Comparison of ENCODE assay signal across 2 cellular contexts in the genomic region with DNA sequence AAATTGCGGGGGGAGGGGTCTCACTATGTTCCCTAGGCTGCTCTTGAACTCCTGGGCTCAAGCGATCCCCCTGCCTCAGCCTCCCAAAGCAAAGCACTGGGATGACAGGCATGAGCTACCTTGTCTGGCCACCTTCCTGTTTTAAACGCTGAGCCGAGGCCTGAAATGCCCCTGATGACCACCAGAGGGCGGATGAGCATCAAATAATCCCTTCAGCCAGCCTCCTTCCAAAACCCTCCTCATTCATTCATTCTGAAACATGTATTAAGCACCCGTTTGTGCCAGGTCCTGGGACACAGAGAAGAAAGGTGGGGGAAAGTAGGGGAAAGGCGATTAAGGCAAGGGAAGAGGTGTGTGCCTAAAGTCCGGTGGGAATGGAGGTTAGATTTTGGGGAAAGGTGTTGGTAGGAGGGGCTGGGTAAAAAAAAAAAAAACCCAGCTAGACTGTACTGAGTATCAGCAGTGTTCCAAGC.
TF ChIP-seq lines count a peak whose summit lies in the region.

No MANE protein-coding gene starts in this region.

TF ChIP-seq in HEK293, 187 proteins besides CTCF, POLR2A, EP300 and RAD21 (continued from another document and continues in another):
- TF ChIP-seq ZNF19 (tag by site-specific recombination; IDR thresholded peaks at IDR 0.05; ENCODE audit: low read depth) (no peak), OSR2 (tag by site-specific recombination; IDR thresholded peaks at IDR 0.05) (no peak), PRDM1 (tag by site-specific recombination; IDR thresholded peaks at IDR 0.05) (peak; percentile 89), MZF1 (tag by site-specific recombination; IDR thresholded peaks at IDR 0.05; ENCODE audit: borderline replicate concordance) (no peak), ZNF391 (tag by site-specific recombination; IDR thresholded peaks at IDR 0.05; ENCODE audit: borderline replicate concordance, low read depth) (no peak), ZNF623 (tag by site-specific recombination; IDR thresholded peaks at IDR 0.05) (no peak), MYNN (tag by site-specific recombination; IDR thresholded peaks at IDR 0.05; ENCODE audit: borderline replicate concordance) (no peak), ZNF146 (tag by site-specific recombination; IDR thresholded peaks at IDR 0.05) (no peak), ZNF423 (tag by site-specific recombination; IDR thresholded peaks at IDR 0.05) (no peak), YY1 (tag by site-specific recombination; IDR thresholded peaks at IDR 0.05) (no peak), ZSCAN30 (tag by site-specific recombination; IDR thresholded peaks at IDR 0.05) (peak; percentile 65; the same call in 1 of the 2 replicates), ZNF596 (tag by site-specific recombination; IDR thresholded peaks at IDR 0.05) (no peak), ZNF211 (tag by site-specific recombination; IDR thresholded peaks at IDR 0.05; ENCODE audit: low read depth) (no peak), ZBTB17 (tag by site-specific recombination; IDR thresholded peaks at IDR 0.05) (0 out of 2 replicates have a peak, but pooled peaks have one; percentile 28), ZNF626 (tag by site-specific recombination; IDR thresholded peaks at IDR 0.05) (no peak), ZNF16 (tag by site-specific recombination; IDR thresholded peaks at IDR 0.05; ENCODE audit: low read depth) (no peak), SETDB1 (IDR thresholded peaks at IDR 0.05; ENCODE audit: insufficient read length, low read length) (no peak), ZNF292 (tag by site-specific recombination; IDR thresholded peaks at IDR 0.05; ENCODE audit: borderline replicate concordance, low read depth) (no peak), FEZF1 (tag by site-specific recombination; IDR thresholded peaks at IDR 0.05) (no peak), ZNF510 (tag by site-specific recombination; IDR thresholded peaks at IDR 0.05; ENCODE audit: insufficient replicate concordance) (no peak), ZNF10 (tag by site-specific recombination; IDR thresholded peaks at IDR 0.05) (no peak), ZNF157 (tag by site-specific recombination; IDR thresholded peaks at IDR 0.05) (no peak), ZNF621 (tag by site-specific recombination; IDR thresholded peaks at IDR 0.05) (no peak), KLF1 (tag by site-specific recombination; IDR thresholded peaks at IDR 0.05) (no peak)
- TF ChIP-seq, protein P1, sequence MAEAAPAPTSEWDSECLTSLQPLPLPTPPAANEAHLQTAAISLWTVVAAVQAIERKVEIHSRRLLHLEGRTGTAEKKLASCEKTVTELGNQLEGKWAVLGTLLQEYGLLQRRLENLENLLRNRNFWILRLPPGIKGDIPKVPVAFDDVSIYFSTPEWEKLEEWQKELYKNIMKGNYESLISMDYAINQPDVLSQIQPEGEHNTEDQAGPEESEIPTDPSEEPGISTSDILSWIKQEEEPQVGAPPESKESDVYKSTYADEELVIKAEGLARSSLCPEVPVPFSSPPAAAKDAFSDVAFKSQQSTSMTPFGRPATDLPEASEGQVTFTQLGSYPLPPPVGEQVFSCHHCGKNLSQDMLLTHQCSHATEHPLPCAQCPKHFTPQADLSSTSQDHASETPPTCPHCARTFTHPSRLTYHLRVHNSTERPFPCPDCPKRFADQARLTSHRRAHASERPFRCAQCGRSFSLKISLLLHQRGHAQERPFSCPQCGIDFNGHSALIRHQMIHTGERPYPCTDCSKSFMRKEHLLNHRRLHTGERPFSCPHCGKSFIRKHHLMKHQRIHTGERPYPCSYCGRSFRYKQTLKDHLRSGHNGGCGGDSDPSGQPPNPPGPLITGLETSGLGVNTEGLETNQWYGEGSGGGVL (tag by site-specific recombination; IDR thresholded peaks at IDR 0.05): peak; percentile 19; the same call in 1 of the 2 replicates
- TF ChIP-seq, protein P2, sequence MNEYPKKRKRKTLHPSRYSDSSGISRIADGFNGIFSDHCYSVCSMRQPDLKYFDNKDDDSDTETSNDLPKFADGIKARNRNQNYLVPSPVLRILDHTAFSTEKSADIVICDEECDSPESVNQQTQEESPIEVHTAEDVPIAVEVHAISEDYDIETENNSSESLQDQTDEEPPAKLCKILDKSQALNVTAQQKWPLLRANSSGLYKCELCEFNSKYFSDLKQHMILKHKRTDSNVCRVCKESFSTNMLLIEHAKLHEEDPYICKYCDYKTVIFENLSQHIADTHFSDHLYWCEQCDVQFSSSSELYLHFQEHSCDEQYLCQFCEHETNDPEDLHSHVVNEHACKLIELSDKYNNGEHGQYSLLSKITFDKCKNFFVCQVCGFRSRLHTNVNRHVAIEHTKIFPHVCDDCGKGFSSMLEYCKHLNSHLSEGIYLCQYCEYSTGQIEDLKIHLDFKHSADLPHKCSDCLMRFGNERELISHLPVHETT (tag by site-specific recombination; IDR thresholded peaks at IDR 0.05): no peak; the same call in 1 of the 2 replicates
- TF ChIP-seq, protein P3, sequence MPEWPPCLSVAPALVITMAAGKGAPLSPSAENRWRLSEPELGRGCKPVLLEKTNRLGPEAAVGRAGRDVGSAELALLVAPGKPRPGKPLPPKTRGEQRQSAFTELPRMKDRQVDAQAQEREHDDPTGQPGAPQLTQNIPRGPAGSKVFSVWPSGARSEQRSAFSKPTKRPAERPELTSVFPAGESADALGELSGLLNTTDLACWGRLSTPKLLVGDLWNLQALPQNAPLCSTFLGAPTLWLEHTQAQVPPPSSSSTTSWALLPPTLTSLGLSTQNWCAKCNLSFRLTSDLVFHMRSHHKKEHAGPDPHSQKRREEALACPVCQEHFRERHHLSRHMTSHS (tag by site-specific recombination; IDR thresholded peaks at IDR 0.05): no peak
- TF ChIP-seq, protein P4, sequence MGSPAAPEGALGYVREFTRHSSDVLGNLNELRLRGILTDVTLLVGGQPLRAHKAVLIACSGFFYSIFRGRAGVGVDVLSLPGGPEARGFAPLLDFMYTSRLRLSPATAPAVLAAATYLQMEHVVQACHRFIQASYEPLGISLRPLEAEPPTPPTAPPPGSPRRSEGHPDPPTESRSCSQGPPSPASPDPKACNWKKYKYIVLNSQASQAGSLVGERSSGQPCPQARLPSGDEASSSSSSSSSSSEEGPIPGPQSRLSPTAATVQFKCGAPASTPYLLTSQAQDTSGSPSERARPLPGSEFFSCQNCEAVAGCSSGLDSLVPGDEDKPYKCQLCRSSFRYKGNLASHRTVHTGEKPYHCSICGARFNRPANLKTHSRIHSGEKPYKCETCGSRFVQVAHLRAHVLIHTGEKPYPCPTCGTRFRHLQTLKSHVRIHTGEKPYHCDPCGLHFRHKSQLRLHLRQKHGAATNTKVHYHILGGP (tag by site-specific recombination; IDR thresholded peaks at IDR 0.05): no peak
- TF ChIP-seq, protein P5, sequence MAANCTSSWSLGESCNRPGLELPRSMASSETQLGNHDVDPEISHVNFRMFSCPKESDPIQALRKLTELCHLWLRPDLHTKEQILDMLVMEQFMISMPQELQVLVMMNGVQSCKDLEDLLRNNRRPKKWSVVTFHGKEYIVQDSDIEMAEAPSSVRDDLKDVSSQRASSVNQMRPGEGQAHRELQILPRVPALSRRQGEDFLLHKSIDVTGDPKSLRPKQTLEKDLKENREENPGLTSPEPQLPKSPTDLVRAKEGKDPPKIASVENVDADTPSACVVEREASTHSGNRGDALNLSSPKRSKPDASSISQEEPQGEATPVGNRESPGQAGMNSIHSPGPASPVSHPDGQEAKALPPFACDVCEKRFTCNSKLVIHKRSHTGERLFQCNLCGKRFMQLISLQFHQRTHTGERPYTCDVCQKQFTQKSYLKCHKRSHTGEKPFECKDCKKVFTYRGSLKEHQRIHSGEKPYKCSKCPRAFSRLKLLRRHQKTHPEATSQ (tag by site-specific recombination; IDR thresholded peaks at IDR 0.05): no peak

TF ChIP-seq in HepG2, 621 proteins besides CTCF, POLR2A, EP300 and RAD21 (continued from another document and continues in another):
- TF ChIP-seq, protein P6, sequence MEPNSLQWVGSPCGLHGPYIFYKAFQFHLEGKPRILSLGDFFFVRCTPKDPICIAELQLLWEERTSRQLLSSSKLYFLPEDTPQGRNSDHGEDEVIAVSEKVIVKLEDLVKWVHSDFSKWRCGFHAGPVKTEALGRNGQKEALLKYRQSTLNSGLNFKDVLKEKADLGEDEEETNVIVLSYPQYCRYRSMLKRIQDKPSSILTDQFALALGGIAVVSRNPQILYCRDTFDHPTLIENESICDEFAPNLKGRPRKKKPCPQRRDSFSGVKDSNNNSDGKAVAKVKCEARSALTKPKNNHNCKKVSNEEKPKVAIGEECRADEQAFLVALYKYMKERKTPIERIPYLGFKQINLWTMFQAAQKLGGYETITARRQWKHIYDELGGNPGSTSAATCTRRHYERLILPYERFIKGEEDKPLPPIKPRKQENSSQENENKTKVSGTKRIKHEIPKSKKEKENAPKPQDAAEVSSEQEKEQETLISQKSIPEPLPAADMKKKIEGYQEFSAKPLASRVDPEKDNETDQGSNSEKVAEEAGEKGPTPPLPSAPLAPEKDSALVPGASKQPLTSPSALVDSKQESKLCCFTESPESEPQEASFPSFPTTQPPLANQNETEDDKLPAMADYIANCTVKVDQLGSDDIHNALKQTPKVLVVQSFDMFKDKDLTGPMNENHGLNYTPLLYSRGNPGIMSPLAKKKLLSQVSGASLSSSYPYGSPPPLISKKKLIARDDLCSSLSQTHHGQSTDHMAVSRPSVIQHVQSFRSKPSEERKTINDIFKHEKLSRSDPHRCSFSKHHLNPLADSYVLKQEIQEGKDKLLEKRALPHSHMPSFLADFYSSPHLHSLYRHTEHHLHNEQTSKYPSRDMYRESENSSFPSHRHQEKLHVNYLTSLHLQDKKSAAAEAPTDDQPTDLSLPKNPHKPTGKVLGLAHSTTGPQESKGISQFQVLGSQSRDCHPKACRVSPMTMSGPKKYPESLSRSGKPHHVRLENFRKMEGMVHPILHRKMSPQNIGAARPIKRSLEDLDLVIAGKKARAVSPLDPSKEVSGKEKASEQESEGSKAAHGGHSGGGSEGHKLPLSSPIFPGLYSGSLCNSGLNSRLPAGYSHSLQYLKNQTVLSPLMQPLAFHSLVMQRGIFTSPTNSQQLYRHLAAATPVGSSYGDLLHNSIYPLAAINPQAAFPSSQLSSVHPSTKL (CRISPR knock-in tag; IDR thresholded peaks at IDR 0.05): no peak
- TF ChIP-seq KMT2B (CRISPR knock-in tag; IDR thresholded peaks at IDR 0.05) (no peak), ATM (IDR thresholded peaks at IDR 0.05; ENCODE audit: borderline replicate concordance) (no peak), ZNF501 (CRISPR knock-in tag; IDR thresholded peaks at IDR 0.05) (peak; percentile 59; the same call in 1 of the 2 replicates), FOXO1 (CRISPR knock-in tag; IDR thresholded peaks at IDR 0.05) (no peak), ZBTB3 (CRISPR knock-in tag; IDR thresholded peaks at IDR 0.05; ENCODE audit: borderline replicate concordance, low read depth) (no peak), SALL1 (CRISPR knock-in tag; IDR thresholded peaks at IDR 0.05) (peak; percentile 37; the same call in 1 of the 2 replicates), FOXP1 (IDR thresholded peaks at IDR 0.05) (no peak), FOXP1 (CRISPR knock-in tag; IDR thresholded peaks at IDR 0.05) (no peak), STAG1 (CRISPR knock-in tag; IDR thresholded peaks at IDR 0.05) (peak; percentile 95), KLF9 (CRISPR knock-in tag; IDR thresholded peaks at IDR 0.05; ENCODE audit: low read depth) (0 out of 2 replicates have a peak, but pooled peaks have one; percentile 33), CBX5 (CRISPR knock-in tag; IDR thresholded peaks at IDR 0.05; ENCODE audit: borderline replicate concordance) (peak; percentile 42; the same call in 1 of the 2 replicates), FOSL2 (CRISPR knock-in tag; IDR thresholded peaks at IDR 0.05) (peak; percentile 30; the same call in 1 of the 2 replicates), SP4 (CRISPR knock-in tag; IDR thresholded peaks at IDR 0.05) (peak; percentile 51; the same call in 1 of the 2 replicates), CCDC6 (CRISPR knock-in tag; IDR thresholded peaks at IDR 0.05) (no peak), ZNF790 (CRISPR knock-in tag; IDR thresholded peaks at IDR 0.05; ENCODE audit: borderline replicate concordance) (no peak), MAZ (IDR thresholded peaks at IDR 0.05; ENCODE audit: borderline replicate concordance, low read depth, low read length) (0 out of 2 replicates have a peak, but pooled peaks have one; percentile 15), MAZ (CRISPR knock-in tag; IDR thresholded peaks at IDR 0.05; ENCODE audit: low read depth) (no peak), PAWR (CRISPR knock-in tag; IDR thresholded peaks at IDR 0.05; ENCODE audit: borderline replicate concordance) (no peak), PAF1 (CRISPR knock-in tag; IDR thresholded peaks at IDR 0.05) (no peak), PHF5A (CRISPR knock-in tag; IDR thresholded peaks at IDR 0.05; ENCODE audit: low read depth, unreplicated experiment) (no peak), NCOA2 (CRISPR knock-in tag; IDR thresholded peaks at IDR 0.05) (no peak), MIER3 (CRISPR knock-in tag; IDR thresholded peaks at IDR 0.05; ENCODE audit: borderline replicate concordance) (0 out of 2 replicates have a peak, but pooled peaks have one; percentile 47), GABPA (IDR thresholded peaks at IDR 0.05; ENCODE audit: low read depth, low read length) (no peak), GABPA (CRISPR knock-in tag; IDR thresholded peaks at IDR 0.05; ENCODE audit: low read depth) (no peak)
- TF ChIP-seq, protein P7, sequence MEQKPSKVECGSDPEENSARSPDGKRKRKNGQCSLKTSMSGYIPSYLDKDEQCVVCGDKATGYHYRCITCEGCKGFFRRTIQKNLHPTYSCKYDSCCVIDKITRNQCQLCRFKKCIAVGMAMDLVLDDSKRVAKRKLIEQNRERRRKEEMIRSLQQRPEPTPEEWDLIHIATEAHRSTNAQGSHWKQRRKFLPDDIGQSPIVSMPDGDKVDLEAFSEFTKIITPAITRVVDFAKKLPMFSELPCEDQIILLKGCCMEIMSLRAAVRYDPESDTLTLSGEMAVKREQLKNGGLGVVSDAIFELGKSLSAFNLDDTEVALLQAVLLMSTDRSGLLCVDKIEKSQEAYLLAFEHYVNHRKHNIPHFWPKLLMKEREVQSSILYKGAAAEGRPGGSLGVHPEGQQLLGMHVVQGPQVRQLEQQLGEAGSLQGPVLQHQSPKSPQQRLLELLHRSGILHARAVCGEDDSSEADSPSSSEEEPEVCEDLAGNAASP (CRISPR knock-in tag; IDR thresholded peaks at IDR 0.05; ENCODE audit: borderline replicate concordance): peak; percentile 77; the same call in 1 of the 2 replicates
- TF ChIP-seq, protein P8, sequence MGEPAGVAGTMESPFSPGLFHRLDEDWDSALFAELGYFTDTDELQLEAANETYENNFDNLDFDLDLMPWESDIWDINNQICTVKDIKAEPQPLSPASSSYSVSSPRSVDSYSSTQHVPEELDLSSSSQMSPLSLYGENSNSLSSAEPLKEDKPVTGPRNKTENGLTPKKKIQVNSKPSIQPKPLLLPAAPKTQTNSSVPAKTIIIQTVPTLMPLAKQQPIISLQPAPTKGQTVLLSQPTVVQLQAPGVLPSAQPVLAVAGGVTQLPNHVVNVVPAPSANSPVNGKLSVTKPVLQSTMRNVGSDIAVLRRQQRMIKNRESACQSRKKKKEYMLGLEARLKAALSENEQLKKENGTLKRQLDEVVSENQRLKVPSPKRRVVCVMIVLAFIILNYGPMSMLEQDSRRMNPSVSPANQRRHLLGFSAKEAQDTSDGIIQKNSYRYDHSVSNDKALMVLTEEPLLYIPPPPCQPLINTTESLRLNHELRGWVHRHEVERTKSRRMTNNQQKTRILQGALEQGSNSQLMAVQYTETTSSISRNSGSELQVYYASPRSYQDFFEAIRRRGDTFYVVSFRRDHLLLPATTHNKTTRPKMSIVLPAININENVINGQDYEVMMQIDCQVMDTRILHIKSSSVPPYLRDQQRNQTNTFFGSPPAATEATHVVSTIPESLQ (CRISPR knock-in tag; conservative IDR thresholded peaks at IDR 0.05): no peak
- TF ChIP-seq, protein P9, sequence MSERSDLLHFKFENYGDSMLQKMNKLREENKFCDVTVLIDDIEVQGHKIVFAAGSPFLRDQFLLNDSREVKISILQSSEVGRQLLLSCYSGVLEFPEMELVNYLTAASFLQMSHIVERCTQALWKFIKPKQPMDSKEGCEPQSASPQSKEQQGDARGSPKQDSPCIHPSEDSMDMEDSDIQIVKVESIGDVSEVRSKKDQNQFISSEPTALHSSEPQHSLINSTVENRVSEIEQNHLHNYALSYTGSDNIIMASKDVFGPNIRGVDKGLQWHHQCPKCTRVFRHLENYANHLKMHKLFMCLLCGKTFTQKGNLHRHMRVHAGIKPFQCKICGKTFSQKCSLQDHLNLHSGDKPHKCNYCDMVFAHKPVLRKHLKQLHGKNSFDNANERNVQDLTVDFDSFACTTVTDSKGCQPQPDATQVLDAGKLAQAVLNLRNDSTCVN (CRISPR knock-in tag; IDR thresholded peaks at IDR 0.05; ENCODE audit: borderline replicate concordance): no peak
